In genomic region chr19:36931684-36932083, GRCh38 we compare ENCODE assay signal across 29 cellular contexts.
"Had no signal": no experiment of that assay in that cellular context is flagged by ENCODE, and none has a peak within 500 bp of the region (broad histone marks: within the 10 kb centered on the region; RNA-seq: fewer than 3 reads in every experiment).

No MANE protein-coding gene starts in this region.

- ATAC-seq: effector memory CD8-positive, alpha-beta T cell; esophagus mucosa; foreskin keratinocyte; gastrocnemius medialis; gastroesophageal sphincter; heart left ventricle; heart right ventricle had no signal

- H3K36me3 ChIP-seq: colonic mucosa had no signal

- H3K4me2 ChIP-seq: hepatocyte had no signal

- H3K27me3 ChIP-seq: colonic mucosa, dorsolateral prefrontal cortex, esophagus muscularis mucosa, esophagus squamous epithelium, foreskin keratinocyte, gastrocnemius medialis, gastroesophageal sphincter, heart left ventricle, heart right ventricle, hepatocyte had no signal

- H2AFZ ChIP-seq: hepatocyte had no signal

- H3K4me1 ChIP-seq: colonic mucosa, esophagus muscularis mucosa, esophagus squamous epithelium, foreskin keratinocyte, gastrocnemius medialis, gastroesophageal sphincter, heart left ventricle, heart right ventricle had no signal

- H3K27ac ChIP-seq: colonic mucosa, coronary artery, dorsolateral prefrontal cortex, epithelial cell of prostate, esophagus muscularis mucosa, esophagus squamous epithelium, foreskin keratinocyte, gastrocnemius medialis, gastroesophageal sphincter, heart left ventricle, heart right ventricle, hepatocyte had no signal

- DNase-seq: colonic mucosa; cortex of kidney; dermis blood vessel endothelial cell; dorsolateral prefrontal cortex; effector CD4-positive, alpha-beta T cell; effector CD8-positive, alpha-beta T cell; effector memory CD4-positive, alpha-beta T cell; effector memory CD8-positive, alpha-beta T cell; endodermal cell; erythroblast; esophagus squamous epithelium; foreskin fibroblast; foreskin keratinocyte; foreskin melanocyte; gastrocnemius medialis; glutamatergic neuron; head of caudate nucleus; heart left ventricle; heart right ventricle had no signal

- H3K79me2 ChIP-seq: hepatocyte had no signal

- H3K4me3 ChIP-seq: colonic mucosa, coronary artery, dorsolateral prefrontal cortex, esophagus muscularis mucosa, esophagus squamous epithelium, gastrocnemius medialis, gastroesophageal sphincter, heart left ventricle, heart right ventricle, hepatocyte had no signal

- FAIRE-seq: colon, endometrium, endothelial cell of umbilical vein, frontal cortex had no signal
